ENCODE assay signal across 2 cellular contexts in the genomic region with DNA sequence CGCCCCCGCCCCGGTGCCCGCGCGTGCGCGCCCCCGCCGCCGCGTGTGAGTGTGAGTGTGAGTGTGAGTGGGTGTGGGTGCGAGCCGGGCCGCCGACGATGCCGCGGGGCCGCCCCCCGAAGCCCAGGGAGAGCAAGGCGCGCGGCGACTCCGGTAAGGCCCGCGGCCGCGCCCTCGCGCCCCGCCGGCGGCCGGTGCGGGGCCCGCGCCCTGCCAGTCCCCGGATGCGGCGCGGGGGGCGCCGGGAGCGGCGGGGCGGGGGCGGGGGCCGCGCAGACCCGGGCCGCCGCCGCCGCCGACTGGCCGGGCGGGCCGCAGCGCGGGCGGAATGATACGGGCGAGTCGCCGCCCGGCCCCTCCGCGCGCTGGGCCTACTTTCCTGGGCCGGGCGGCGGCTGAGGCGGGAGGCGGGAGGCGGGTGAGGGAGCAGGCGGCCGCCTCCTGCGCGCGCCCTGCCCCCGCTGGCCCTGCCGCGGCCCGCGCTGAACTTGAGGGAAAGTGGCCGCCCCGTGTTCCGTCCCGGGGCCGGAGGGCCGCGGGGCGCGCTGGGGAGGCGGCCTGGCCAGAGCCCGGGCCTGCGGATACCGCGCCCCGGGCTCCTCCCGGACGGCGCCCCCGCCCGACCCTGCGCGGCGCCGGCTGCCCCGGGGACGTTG.
TF ChIP-seq lines count a peak whose summit lies in the region.

A gene (plus strand): TSS at position 48 of the 656 bp plus-strand sequence. CDS start 51 bp downstream, at position 99.

TF ChIP-seq in IMR-90, 13 proteins besides CTCF, POLR2A, EP300 and RAD21:
- TF ChIP-seq NFE2L2 (IDR thresholded peaks at IDR 0.05; ENCODE audit: low read depth, low read length): no peak
- TF ChIP-seq MAZ (IDR thresholded peaks at IDR 0.05; ENCODE audit: borderline replicate concordance, low read depth, low read length): peak; percentile 95
- TF ChIP-seq, protein P1, sequence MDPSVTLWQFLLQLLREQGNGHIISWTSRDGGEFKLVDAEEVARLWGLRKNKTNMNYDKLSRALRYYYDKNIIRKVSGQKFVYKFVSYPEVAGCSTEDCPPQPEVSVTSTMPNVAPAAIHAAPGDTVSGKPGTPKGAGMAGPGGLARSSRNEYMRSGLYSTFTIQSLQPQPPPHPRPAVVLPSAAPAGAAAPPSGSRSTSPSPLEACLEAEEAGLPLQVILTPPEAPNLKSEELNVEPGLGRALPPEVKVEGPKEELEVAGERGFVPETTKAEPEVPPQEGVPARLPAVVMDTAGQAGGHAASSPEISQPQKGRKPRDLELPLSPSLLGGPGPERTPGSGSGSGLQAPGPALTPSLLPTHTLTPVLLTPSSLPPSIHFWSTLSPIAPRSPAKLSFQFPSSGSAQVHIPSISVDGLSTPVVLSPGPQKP (IDR thresholded peaks at IDR 0.05; ENCODE audit: borderline replicate concordance, low read depth, low read length): no peak
- no peak for TF ChIP-seq MAFK (IDR thresholded peaks at IDR 0.05; ENCODE audit: low read depth, low read length)
- no peak for TF ChIP-seq CEBPB (IDR thresholded peaks at IDR 0.05; ENCODE audit: low read depth, low read length)
- TF ChIP-seq MXI1 (IDR thresholded peaks at IDR 0.05; ENCODE audit: borderline replicate concordance, low read depth, low read length): no peak

TF ChIP-seq in SK-N-SH, 30 proteins besides CTCF, POLR2A, EP300 and RAD21:
- TF ChIP-seq RXRA (IDR thresholded peaks at IDR 0.05; ENCODE audit: borderline replicate concordance, low read depth) (no peak), SIN3A (IDR thresholded peaks at IDR 0.05; ENCODE audit: borderline replicate concordance, low read depth, low read length) (no peak; the same call in 1 of the 2 replicates), MXI1 (IDR thresholded peaks at IDR 0.05; ENCODE audit: low read depth, low read length) (0 out of 2 replicates have a peak, but pooled peaks have one; percentile 25), NFIC (IDR thresholded peaks at IDR 0.05; ENCODE audit: borderline replicate concordance) (no peak), JUND (IDR thresholded peaks at IDR 0.05) (no peak), RCOR1 (IDR thresholded peaks at IDR 0.05; ENCODE audit: low read length) (no peak), TAF1 (IDR thresholded peaks at IDR 0.05; ENCODE audit: borderline replicate concordance, low read depth, low read length) (peak; percentile 87), GABPA (IDR thresholded peaks at IDR 0.05; ENCODE audit: low read depth) (no peak), CHD2 (IDR thresholded peaks at IDR 0.05; ENCODE audit: low read length, partially characterized antibody) (peak; percentile 95), GATA2 (CRISPR knock-in tag; IDR thresholded peaks at IDR 0.05) (no peak), POLR2AphosphoS5 (IDR thresholded peaks at IDR 0.05; ENCODE audit: low read depth, low read length) (peak; percentile 69), EZH2phosphoT487 (IDR thresholded peaks at IDR 0.05; ENCODE audit: borderline replicate concordance, low read depth) (no peak), MEF2A (IDR thresholded peaks at IDR 0.05; ENCODE audit: borderline replicate concordance, low read depth) (no peak), NRF1 (IDR thresholded peaks at IDR 0.05; ENCODE audit: low read depth, low read length) (no peak)
- TF ChIP-seq, protein P2, sequence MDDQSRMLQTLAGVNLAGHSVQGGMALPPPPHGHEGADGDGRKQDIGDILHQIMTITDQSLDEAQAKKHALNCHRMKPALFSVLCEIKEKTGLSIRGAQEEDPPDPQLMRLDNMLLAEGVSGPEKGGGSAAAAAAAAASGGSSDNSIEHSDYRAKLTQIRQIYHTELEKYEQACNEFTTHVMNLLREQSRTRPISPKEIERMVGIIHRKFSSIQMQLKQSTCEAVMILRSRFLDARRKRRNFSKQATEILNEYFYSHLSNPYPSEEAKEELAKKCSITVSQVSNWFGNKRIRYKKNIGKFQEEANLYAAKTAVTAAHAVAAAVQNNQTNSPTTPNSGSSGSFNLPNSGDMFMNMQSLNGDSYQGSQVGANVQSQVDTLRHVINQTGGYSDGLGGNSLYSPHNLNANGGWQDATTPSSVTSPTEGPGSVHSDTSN (IDR thresholded peaks at IDR 0.05): peak; percentile 76
- TF ChIP-seq, protein P3, sequence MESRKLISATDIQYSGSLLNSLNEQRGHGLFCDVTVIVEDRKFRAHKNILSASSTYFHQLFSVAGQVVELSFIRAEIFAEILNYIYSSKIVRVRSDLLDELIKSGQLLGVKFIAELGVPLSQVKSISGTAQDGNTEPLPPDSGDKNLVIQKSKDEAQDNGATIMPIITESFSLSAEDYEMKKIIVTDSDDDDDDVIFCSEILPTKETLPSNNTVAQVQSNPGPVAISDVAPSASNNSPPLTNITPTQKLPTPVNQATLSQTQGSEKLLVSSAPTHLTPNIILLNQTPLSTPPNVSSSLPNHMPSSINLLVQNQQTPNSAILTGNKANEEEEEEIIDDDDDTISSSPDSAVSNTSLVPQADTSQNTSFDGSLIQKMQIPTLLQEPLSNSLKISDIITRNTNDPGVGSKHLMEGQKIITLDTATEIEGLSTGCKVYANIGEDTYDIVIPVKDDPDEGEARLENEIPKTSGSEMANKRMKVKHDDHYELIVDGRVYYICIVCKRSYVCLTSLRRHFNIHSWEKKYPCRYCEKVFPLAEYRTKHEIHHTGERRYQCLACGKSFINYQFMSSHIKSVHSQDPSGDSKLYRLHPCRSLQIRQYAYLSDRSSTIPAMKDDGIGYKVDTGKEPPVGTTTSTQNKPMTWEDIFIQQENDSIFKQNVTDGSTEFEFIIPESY (IDR thresholded peaks at IDR 0.05; ENCODE audit: borderline replicate concordance, low read depth): no peak
- TF ChIP-seq, protein P4, sequence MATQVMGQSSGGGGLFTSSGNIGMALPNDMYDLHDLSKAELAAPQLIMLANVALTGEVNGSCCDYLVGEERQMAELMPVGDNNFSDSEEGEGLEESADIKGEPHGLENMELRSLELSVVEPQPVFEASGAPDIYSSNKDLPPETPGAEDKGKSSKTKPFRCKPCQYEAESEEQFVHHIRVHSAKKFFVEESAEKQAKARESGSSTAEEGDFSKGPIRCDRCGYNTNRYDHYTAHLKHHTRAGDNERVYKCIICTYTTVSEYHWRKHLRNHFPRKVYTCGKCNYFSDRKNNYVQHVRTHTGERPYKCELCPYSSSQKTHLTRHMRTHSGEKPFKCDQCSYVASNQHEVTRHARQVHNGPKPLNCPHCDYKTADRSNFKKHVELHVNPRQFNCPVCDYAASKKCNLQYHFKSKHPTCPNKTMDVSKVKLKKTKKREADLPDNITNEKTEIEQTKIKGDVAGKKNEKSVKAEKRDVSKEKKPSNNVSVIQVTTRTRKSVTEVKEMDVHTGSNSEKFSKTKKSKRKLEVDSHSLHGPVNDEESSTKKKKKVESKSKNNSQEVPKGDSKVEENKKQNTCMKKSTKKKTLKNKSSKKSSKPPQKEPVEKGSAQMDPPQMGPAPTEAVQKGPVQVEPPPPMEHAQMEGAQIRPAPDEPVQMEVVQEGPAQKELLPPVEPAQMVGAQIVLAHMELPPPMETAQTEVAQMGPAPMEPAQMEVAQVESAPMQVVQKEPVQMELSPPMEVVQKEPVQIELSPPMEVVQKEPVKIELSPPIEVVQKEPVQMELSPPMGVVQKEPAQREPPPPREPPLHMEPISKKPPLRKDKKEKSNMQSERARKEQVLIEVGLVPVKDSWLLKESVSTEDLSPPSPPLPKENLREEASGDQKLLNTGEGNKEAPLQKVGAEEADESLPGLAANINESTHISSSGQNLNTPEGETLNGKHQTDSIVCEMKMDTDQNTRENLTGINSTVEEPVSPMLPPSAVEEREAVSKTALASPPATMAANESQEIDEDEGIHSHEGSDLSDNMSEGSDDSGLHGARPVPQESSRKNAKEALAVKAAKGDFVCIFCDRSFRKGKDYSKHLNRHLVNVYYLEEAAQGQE (IDR thresholded peaks at IDR 0.05; ENCODE audit: low read depth, low read length): peak; percentile 57
TF ChIP-seq in SK-N-SH: peak in this region for 6.
